In the genomic region with DNA sequence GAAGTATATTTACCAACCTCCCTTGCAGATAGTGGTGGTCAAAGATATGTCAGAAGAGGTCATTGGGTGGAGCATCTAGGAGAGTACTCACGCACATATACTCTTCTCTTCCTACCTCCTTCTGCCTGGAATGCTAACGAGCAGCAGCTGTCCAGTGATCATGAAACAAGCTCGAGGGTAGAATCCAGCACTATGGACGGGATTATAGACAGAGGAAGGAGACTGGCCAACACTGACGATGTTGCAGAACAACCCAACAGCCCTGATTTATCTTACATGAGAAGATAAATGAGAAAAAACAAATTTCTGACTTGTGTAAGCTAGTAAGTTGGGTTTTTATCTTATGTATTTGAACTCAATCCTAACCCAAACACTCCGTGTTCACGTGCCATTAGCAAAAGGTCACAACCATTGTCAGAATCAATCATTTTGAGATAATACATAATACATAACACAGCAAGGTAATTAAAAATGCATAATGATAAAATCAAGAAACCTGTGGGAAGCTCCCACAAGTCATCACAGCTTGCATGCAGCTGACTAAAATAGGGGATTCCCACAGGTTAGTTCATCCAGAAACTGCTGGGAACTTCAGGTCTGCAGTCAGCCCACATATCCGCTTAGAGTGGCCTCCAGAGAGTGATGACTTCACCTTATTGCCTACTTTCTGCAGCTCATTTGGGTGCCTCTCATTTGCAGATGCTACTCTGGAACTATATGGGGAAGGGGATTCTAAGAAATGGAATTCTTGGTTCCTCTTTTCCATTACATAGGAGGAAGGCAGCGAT, we compare ENCODE assay signal across 9 cellular contexts. TPM values are rescaled to one million over a fixed set of nuclear protein-coding genes. Genes with fewer than 3 reads are reported as not detected.
DNase-seq lines count a peak whose midpoint lies in the region; ATAC-seq, FAIRE-seq and TF ChIP-seq lines count a peak whose summit lies in the region.
"Had no signal": no experiment of that assay in that cellular context is flagged by ENCODE, and none has a peak within 500 bp of the region (broad histone marks: within the 10 kb centered on the region; RNA-seq: fewer than 3 reads in every experiment).

No MANE protein-coding gene starts in this region.

- no peaks in the 10 kb centered on the region for H3F3A ChIP-seq in PC-9 (ENCODE audit: insufficient read depth, low read depth)

- H3K27ac ChIP-seq in GM12878 (ENCODE audit: control insufficient read depth, insufficient read depth) (peak overlapping the region; percentile 97), PC-9 (no peak overlapping the region)

- no peak for TF ChIP-seq CTCF in GM12864 (IDR thresholded peaks at IDR 0.05; ENCODE audit: low read depth, low read length, missing control alignments)
- no peak for TF ChIP-seq CTCF in GM12878 (IDR thresholded peaks at IDR 0.05 in 2 of 3, conservative IDR thresholded peaks at IDR 0.05 in 1 of 3; ENCODE audit: control insufficient read depth in 2 of 3, extremely low read depth in 1 of 3, insufficient read depth in 1 of 3, low read depth in 3 of 3, low read length in 3 of 3)
- TF ChIP-seq CTCF in PC-9 (conservative IDR thresholded peaks at IDR 0.05), result no peak

- FAIRE-seq in GM12878 (lab: Jason Lieb, UNC), result peak; percentile 87
- FAIRE-seq: G401.6 had no signal

- TF ChIP-seq EP300 in GM12878 (IDR thresholded peaks at IDR 0.05; ENCODE audit: borderline replicate concordance in 1 of 2, control insufficient read depth in 1 of 2, low read depth in 2 of 2, low read length in 2 of 2), result peak; percentile 65 to 78; a peak in 3 of 4 replicates

- no peaks in the 10 kb centered on the region for H3K9me2 ChIP-seq in PC-9 (ENCODE audit: insufficient read depth)

- in situ Hi-C loops in GM12878 (cut with MboI), result no loop called here

- H3K4me1 ChIP-seq in GM12878 (ENCODE audit: control insufficient read depth, insufficient read depth, low read length) (peaks cover 35% of the 10 kb centered on the region), PC-9 (replicated peaks; ENCODE audit: insufficient read depth) (no peaks in the 10 kb centered on the region)

- H3K9me3 ChIP-seq in GM12878 (replicated peaks; ENCODE audit: control insufficient read depth, insufficient read depth, low read length) (peaks cover 13% of the 10 kb centered on the region), PC-9 (ENCODE audit: insufficient read depth, low read depth) (peaks cover 4% of the 10 kb centered on the region; the same call in 1 of the 2 replicates)

- H3K4me3 ChIP-seq in GM12864 (ENCODE audit: low read depth, low read length) (peak overlapping the region; percentile 27), GM12878 (peak overlapping the region; percentile 44), PC-9 (no peak overlapping the region)

- RAD21 ChIA-PET in GM12878 (lab: Charles Lee; ENCODE audit: unreplicated experiment), result interaction anchor here (0.7 to 5.3 kb wide), 32 partner anchors 8 to 484 kb away, joined by 3 to 79 read pairs (median 6); a partner anchor contains a TSS

- H4K20me1 ChIP-seq in GM12878 (ENCODE audit: control insufficient read depth, insufficient read depth), result no peaks in the 10 kb centered on the region
- H4K20me1 ChIP-seq in PC-9 (ENCODE audit: insufficient read depth), result no peaks in the 10 kb centered on the region

- peak overlapping the region; percentile 65 for H2AFZ ChIP-seq in GM12878 (ENCODE audit: control insufficient read depth, low read depth, low read length)
- no peak overlapping the region for H2AFZ ChIP-seq in PC-9

- H3K4me2 ChIP-seq in GM12878 (ENCODE audit: control insufficient read depth, insufficient read depth) (peak overlapping the region; percentile 70), PC-9 (no peak overlapping the region)

- H3K79me2 ChIP-seq in GM12878 (ENCODE audit: control insufficient read depth, insufficient read depth, low read length) (no peaks in the 10 kb centered on the region), PC-9 (ENCODE audit: low read depth) (no peaks in the 10 kb centered on the region)

- DNase-seq in GM12864 (ENCODE audit: low read depth) (peak; percentile 84), GM12878 (ENCODE audit: low read depth, low spot score) (peak; percentile 93), NCI-H510A treated with DMSO at 0.1 percent for 48 hours (lab: John Stamatoyannopoulos, UW) (no peak), PC-9 (no peak), hepatic stellate cell (ENCODE audit: low spot score) (no peak), NCI-H1417 (lab: John Stamatoyannopoulos, UW) (no peak)

- H3K27me3 ChIP-seq in GM12878 (replicated peaks in 1 of 2; ENCODE audit: control insufficient read depth in 2 of 2, insufficient read depth in 2 of 2, low read length in 1 of 2), result no peaks in the 10 kb centered on the region
- no peaks in the 10 kb centered on the region for H3K27me3 ChIP-seq in PC-9 (ENCODE audit: insufficient read depth, low read depth)

- WGBS in GM12878 (ENCODE audit: insufficient coverage, insufficient replicate concordance, low lambda C conversion rate, missing lambda C conversion rate), result 0% methylated on average over 9 of the region's 9 CpGs

- CTCF ChIA-PET in GM12878 (lab: Yijun Ruan, JAX), result interaction anchor here (0.6 to 3.1 kb wide), 21 partner anchors 8 to 168 kb away, joined by 3 to 24 read pairs (median 4); no protein-coding TSS in a partner anchor
- CTCF ChIA-PET in PC-9 (lab: Charles Lee), result no interaction called here

- peak overlapping the region; percentile 63 for H3K9ac ChIP-seq in GM12878 (ENCODE audit: control insufficient read depth, insufficient read depth, low read length)

- ATAC-seq in GM19438 (IDR thresholded peaks at IDR 0.05; ENCODE audit: low read depth, unreplicated experiment) (peak; percentile 82), HG03135 (IDR thresholded peaks at IDR 0.05; ENCODE audit: unreplicated experiment) (peak; percentile 75), GM12878 (peak; percentile 92)

- POLR2A ChIA-PET in GM12878 (lab: Charles Lee) (interaction anchor here (0.6 to 5.1 kb wide), 22 partner anchors 8 to 124 kb away, joined by 3 to 70 read pairs (median 4); a partner anchor contains a TSS), PC-9 (lab: Charles Lee; ENCODE audit: unreplicated experiment) (no interaction called here)

- peak; percentile 34; the same call in 1 of the 2 replicates for TF ChIP-seq RAD21 in GM12878 (IDR thresholded peaks at IDR 0.05; ENCODE audit: insufficient read depth, low read depth, low read length)

- BruUV-seq in GM12878 (replicated peaks; lab: Mats Ljungman, UMichigan) (no TSS peak), PC-9 (replicated peaks; lab: Mats Ljungman, UMichigan) (no TSS peak)

- SMC1A ChIA-PET in GM12878 (lab: Charles Lee; ENCODE audit: uncharacterized antibody, unreplicated experiment), result interaction anchor here (0.7 to 12.5 kb wide), 34 partner anchors 8 to 197 kb away, joined by 3 to 145 read pairs (median 5); a partner anchor contains a TSS

- intact Hi-C loops in GM12878 (cut with micrococcal nuclease; ENCODE audit: unreplicated experiment) (loop anchor here (1.0 to 5.0 kb wide), 7 partner anchors 12 to 99 kb away; a partner anchor contains a TSS), PC-9 (cut with micrococcal nuclease; ENCODE audit: unreplicated experiment) (no loop called here)

- H3K36me3 ChIP-seq in GM12878 (ENCODE audit: control insufficient read depth in 2 of 2, insufficient read depth in 2 of 2, low read length in 1 of 2) (no peaks in the 10 kb centered on the region), PC-9 (ENCODE audit: low read depth) (no peaks in the 10 kb centered on the region)

- no peak for TF ChIP-seq POLR2A in GM12878 (IDR thresholded peaks at IDR 0.05; ENCODE audit: low read depth, low read length)

TF ChIP-seq in GM12878, 131 proteins besides CTCF, POLR2A, EP300 and RAD21 (continues in another document):
- TF ChIP-seq TCF12 (IDR thresholded peaks at IDR 0.05; ENCODE audit: low read depth, low read length) (peak; percentile 89), SP1 (IDR thresholded peaks at IDR 0.05; ENCODE audit: low read depth, low read length) (peak; percentile 55), RELA (IDR thresholded peaks at IDR 0.05; ENCODE audit: borderline replicate concordance, partially characterized antibody) (peak; percentile 72), ZNF207 (IDR thresholded peaks at IDR 0.05; ENCODE audit: borderline replicate concordance) (no peak), KDM1A (IDR thresholded peaks at IDR 0.05; ENCODE audit: borderline replicate concordance) (no peak), NR2F1 (conservative IDR thresholded peaks at IDR 0.05) (peak; percentile 83), MEF2B (IDR thresholded peaks at IDR 0.05; ENCODE audit: partially characterized antibody, poor library complexity, severe bottlenecking) (peak; percentile 98), ETV6 (conservative IDR thresholded peaks at IDR 0.05 in 1 of 2, IDR thresholded peaks at IDR 0.05 in 1 of 2; ENCODE audit: borderline replicate concordance in 1 of 2, low read depth in 1 of 2) (peak in 1 of 2 experiments; percentile 71; a peak in 2 of 4 replicates), MEF2A (IDR thresholded peaks at IDR 0.05; ENCODE audit: insufficient read depth, low read depth, low read length) (peak; percentile 61), TCF3 (IDR thresholded peaks at IDR 0.05; ENCODE audit: borderline replicate concordance, insufficient read depth, low read depth, low read length) (no peak)

RNA-seq across cellular contexts. Expression of a gene that starts 36.3 kb away (rescaled TPM):
- total RNA-seq in GM12878 (2013; cell fraction: nucleolus; rRNA removed), result 283 and 300 TPM in 2 replicates
- total RNA-seq in GM12878 (2014; rRNA removed) (92.7 and 120 TPM in 2 replicates), GM12878 (2014; rRNA removed; fragmentation: Illumina TruSeq; extraction: Trizol) (130 and 131 TPM in 2 replicates), GM12878 (2021) (110 and 131 TPM in 2 replicates), PC-9 (2021) (34.7 and 40.0 TPM in 2 replicates)
- 19.4 TPM for polyA plus RNA-seq in GM12878 (2011; ENCODE audit: low read depth)
- polyA plus RNA-seq in GM12878 (2011; rRNA removed) (121 and 218 TPM in 2 replicates), GM12878 (2014; fragmentation: Illumina TruSeq; extraction: Trizol) (134 and 173 TPM in 2 replicates), GM12878 (2014; fragmentation: Nextera tagmentation; extraction: Ambion mirVana) (10 to 100 TPM; 43.0 to 50.2 TPM), GM12878 (2014; rRNA removed) (76.8 and 90.8 TPM in 2 replicates), GM12878 (2016; fragmentation: Nextera tagmentation; extraction: Ambion mirVana) (100 to 1,000 TPM; 144 to 154 TPM)
- polyA plus RNA-seq in GM12878 (2011; cell fraction: cytosol; rRNA removed), result 24.3 and 29.2 TPM in 2 replicates
- polyA plus RNA-seq in GM12878 (2011; cell fraction: nucleus; rRNA removed), result 70.9 and 75.1 TPM in 2 replicates
- polyA plus RNA-seq in GM12878 (2012), result 40.8 and 44.4 TPM in 2 replicates
- 41.8 and 75.6 TPM in 2 replicates for polyA minus RNA-seq in GM12878 (2011; rRNA and poly(A)+ RNA removed)
- 35.9 and 43.5 TPM in 2 replicates for polyA minus RNA-seq in GM12878 (2011; cell fraction: cytosol; rRNA and poly(A)+ RNA removed)
- 36.5 and 60.8 TPM in 2 replicates for polyA minus RNA-seq in GM12878 (2011; cell fraction: nucleus; rRNA and poly(A)+ RNA removed)

Comparison
In these comparisons a context has a peak if more than half of its experiments do, and no peak if none do; other contexts are left out.
1. DNase-seq: peak in GM12864 (single experiment) and GM12878 (single experiment); none in NCI-H510A treated with DMSO at 0.1 percent for 48 hours (single experiment), PC-9 (0 of 2), hepatic stellate cell (single experiment) and NCI-H1417 (0 of 3).
2. Peak in every context shown above with its lines, with median percentiles within 50 percentile points of each other: ATAC-seq.